ENCODE assay signal across 8 cellular contexts in the genomic region with DNA sequence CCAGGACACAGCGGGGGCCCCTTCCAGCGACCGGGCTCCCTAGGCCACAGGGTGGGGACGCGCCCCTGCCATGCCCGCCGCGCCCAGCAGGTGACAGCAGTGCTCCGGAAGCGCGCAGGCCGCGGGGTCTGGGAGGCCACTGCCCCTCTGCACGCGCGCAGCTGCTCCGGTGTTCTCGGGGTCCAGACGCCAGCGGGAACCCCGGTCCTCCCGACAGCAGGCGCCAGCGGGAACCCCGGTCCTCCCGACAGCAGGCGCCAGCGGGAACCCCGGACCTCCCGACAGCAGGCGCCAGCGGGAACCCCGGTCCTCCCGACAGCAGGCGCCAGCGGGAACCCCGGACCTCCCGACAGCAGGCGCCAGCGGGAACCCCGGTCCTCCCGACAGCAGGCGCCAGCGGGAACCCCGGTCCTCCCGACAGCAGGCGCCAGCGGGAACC. TPM values are rescaled to one million over a fixed set of nuclear protein-coding genes. Genes with fewer than 3 reads are reported as not detected.
DNase-seq lines count a peak whose midpoint lies in the region; ATAC-seq and TF ChIP-seq lines count a peak whose summit lies in the region.
"Not testable (repeated sequence)": the region's sequence is repeated elsewhere in the genome, so short reads cannot be mapped to it uniquely, and the experiment has no call there.

No MANE protein-coding gene starts in this region.

- not testable (repeated sequence) for H3K36me3 Mint-ChIP-seq in CD4-positive, CD25-positive, alpha-beta regulatory T cell; endothelial cell (ENCODE audit: low read depth, unreplicated experiment)

- peak; percentile 35 to 59 (median 59) for DNase-seq in CD4-positive, CD25-positive, alpha-beta regulatory T cell
- DNase-seq in HK-2 (ENCODE audit: unreplicated experiment) (peak; percentile 75), OCI-M1 (lab: John Stamatoyannopoulos, UW) (peak; percentile 68), activated T-cell treated with anti-CD3 and anti-CD28 coated beads for 48 hours (ENCODE audit: low read depth) (peak; percentile 55), endothelial cell (ENCODE audit: low spot score) (peak; percentile 80), lung (ENCODE audit: low spot score) (peak; percentile 54)
- DNase-seq in stimulated activated CD4-positive, alpha-beta T cell treated with anti-CD3 and anti-CD28 coated beads, Interleukin-4, amount 100 ng/mL, for 48 hours (ENCODE audit: low read depth in 2 of 2), result peak; percentile 53 to 62

- WGBS in lung, 2 donors, result 2% methylated on average over 17 to 38 of the region's 48 CpGs

- ATAC-seq in CD4-positive, CD25-positive, alpha-beta regulatory T cell (ENCODE audit: low read depth in 2 of 2), result peak; percentile 50 to 81
- ATAC-seq in GM19455 (IDR thresholded peaks at IDR 0.05; ENCODE audit: unreplicated experiment) (peak; percentile 90), lung (ENCODE audit: insufficient read depth, low FRiP score) (peak; percentile 76)

- not testable (repeated sequence) for H3K27me3 ChIP-seq in CD4-positive, CD25-positive, alpha-beta regulatory T cell (ENCODE audit: control insufficient read depth, insufficient read depth, low read length); lung (ENCODE audit: control insufficient read depth, insufficient read depth)

- H3K9me3 ChIP-seq in CD4-positive, CD25-positive, alpha-beta regulatory T cell (ENCODE audit: control insufficient read depth in 2 of 2, low read length in 2 of 2); lung (ENCODE audit: control insufficient read depth in 2 of 2, insufficient read depth in 1 of 2, low read length in 1 of 2): not testable (repeated sequence)

- not testable (repeated sequence) for H3K4me3 ChIP-seq in CD4-positive, CD25-positive, alpha-beta regulatory T cell (ENCODE audit: low read depth, low read length); lung

- peaks cover 10% of the 10 kb centered on the region for H3K27me3 Mint-ChIP-seq in CD4-positive, CD25-positive, alpha-beta regulatory T cell
- H3K27me3 Mint-ChIP-seq in endothelial cell (ENCODE audit: unreplicated experiment), result not testable (repeated sequence)

- not testable (repeated sequence) for H3K27ac Mint-ChIP-seq in CD4-positive, CD25-positive, alpha-beta regulatory T cell; endothelial cell (ENCODE audit: unreplicated experiment)

- peaks cover 0 to 13% (median 3%) of the 10 kb centered on the region in 4 donors for H3K4me1 Mint-ChIP-seq in CD4-positive, CD25-positive, alpha-beta regulatory T cell
- H3K4me1 Mint-ChIP-seq in endothelial cell (ENCODE audit: unreplicated experiment), result not testable (repeated sequence)

- not testable (repeated sequence) for H3K36me3 ChIP-seq in CD4-positive, CD25-positive, alpha-beta regulatory T cell (ENCODE audit: control insufficient read depth, insufficient read depth, low read length); lung (ENCODE audit: control insufficient read depth in 2 of 2, insufficient read depth in 2 of 2, low read length in 2 of 2)

- not testable (repeated sequence) for H3K9me3 Mint-ChIP-seq in CD4-positive, CD25-positive, alpha-beta regulatory T cell; endothelial cell (ENCODE audit: unreplicated experiment)

- not testable (repeated sequence) for H3K4me3 Mint-ChIP-seq in CD4-positive, CD25-positive, alpha-beta regulatory T cell; endothelial cell (ENCODE audit: unreplicated experiment)

- H3K4me1 ChIP-seq in CD4-positive, CD25-positive, alpha-beta regulatory T cell (ENCODE audit: control insufficient read depth, insufficient read depth, low read length, poor library complexity, severe bottlenecking), result peaks cover 15% of the 10 kb centered on the region
- H3K4me1 ChIP-seq in lung (ENCODE audit: control insufficient read depth in 2 of 2, insufficient read depth in 2 of 2, low read length in 2 of 2), result not testable (repeated sequence)

- TF ChIP-seq CTCF in endothelial cell (IDR thresholded peaks at IDR 0.05; ENCODE audit: unreplicated experiment), result peak; percentile 68
- TF ChIP-seq CTCF in lung (IDR thresholded peaks at IDR 0.05; ENCODE audit: control extremely low read depth, extremely low read depth), result peak; percentile 79

- H3K27ac ChIP-seq in CD4-positive, CD25-positive, alpha-beta regulatory T cell (ENCODE audit: insufficient read depth, low read length, poor library complexity, severe bottlenecking), result not testable (repeated sequence)
- peak overlapping the region in 1 of 2 donors; percentile 4 for H3K27ac ChIP-seq in lung (ENCODE audit: low read depth in 1 of 2, low read length in 1 of 2)

RNA-seq across cellular contexts. Expression of a gene that starts 32.6 kb away (rescaled TPM):
- 67.8 TPM for total RNA-seq in CD4-positive, CD25-positive, alpha-beta regulatory T cell
- 10 to 100 TPM; 23.9 to 30.8 (median 28.4) TPM for polyA plus RNA-seq in CD4-positive, CD25-positive, alpha-beta regulatory T cell
- 61.3 TPM for total RNA-seq in endothelial cell (ENCODE audit: unreplicated experiment)
- 10 to 100 TPM; 34.1 to 39.9 TPM for total RNA-seq in lung
- polyA plus RNA-seq in lung, result 10 to 100 TPM; 40.1 to 41.8 TPM

RNA-seq across cellular contexts. Expression of a gene that starts 45.5 kb away (rescaled TPM):
- total RNA-seq in CD4-positive, CD25-positive, alpha-beta regulatory T cell, result 5.5 TPM
- 1 to 10 TPM; 2.9 to 8.8 (median 6.2) TPM for polyA plus RNA-seq in CD4-positive, CD25-positive, alpha-beta regulatory T cell
- total RNA-seq in endothelial cell (ENCODE audit: unreplicated experiment) (1.7 TPM), lung (10 to 100 TPM; 11.5 to 34.2 TPM)
- polyA plus RNA-seq in lung, result 10 to 100 TPM; 31.0 to 39.0 TPM
